In genomic region chr1:40507973-40508372, GRCh38 we compare ENCODE assay signal across 8 cellular contexts. TPM values are rescaled to one million over a fixed set of nuclear protein-coding genes. Genes with fewer than 3 reads are reported as not detected.
DNase-seq lines count a peak whose midpoint lies in the region; ATAC-seq and TF ChIP-seq lines count a peak whose summit lies in the region.

No MANE protein-coding gene starts in this region.

- intact Hi-C loops in transverse colon (cut with DNase I; ENCODE audit: low total_unique reads) = no loop called here

- peak overlapping the region; percentile 78 for H3K4me3 Mint-ChIP-seq in activated naive CD4-positive, alpha-beta T cell treated with anti-CD3 and anti-CD28 coated beads, Interleukin-2, amount 10 ng/mL, durations not matched to agents 7 days and 5 days
- H3K4me3 Mint-ChIP-seq in brain = peak overlapping the region; percentile 82 to 92 (median 84)
- peak overlapping the region; percentile 90 for H3K4me3 Mint-ChIP-seq in memory B cell

- H3K27me3 ChIP-seq in transverse colon = no peaks in the 10 kb centered on the region

- peak overlapping the region; percentile 62 to 85 (median 70) for H3K4me3 ChIP-seq in transverse colon

- H3K4me1 Mint-ChIP-seq in activated naive CD4-positive, alpha-beta T cell treated with anti-CD3 and anti-CD28 coated beads, Interleukin-2, amount 10 ng/mL, durations not matched to agents 7 days and 5 days = peaks cover 21% of the 10 kb centered on the region
- H3K4me1 Mint-ChIP-seq in brain (peaks cover 15% of the 10 kb centered on the region), memory B cell (peaks cover 10% of the 10 kb centered on the region)

- TF ChIP-seq CTCF in brain (conservative IDR thresholded peaks at IDR 0.05) (no peak), transverse colon (IDR thresholded peaks at IDR 0.05) (no peak)

- no peaks in the 10 kb centered on the region for H3K27me3 Mint-ChIP-seq in activated naive CD4-positive, alpha-beta T cell treated with anti-CD3 and anti-CD28 coated beads, Interleukin-2, amount 10 ng/mL, durations not matched to agents 7 days and 5 days
- H3K27me3 Mint-ChIP-seq in brain (peaks cover 15% of the 10 kb centered on the region), memory B cell (no peaks in the 10 kb centered on the region)

- no peak for DNase-seq in activated naive CD4-positive, alpha-beta T cell treated with anti-CD3 and anti-CD28 coated beads, Interleukin-2, amount 10 ng/mL, durations not matched to agents 7 days and 5 days
- no peak for DNase-seq in activated naive CD4-positive, alpha-beta T cell treated with anti-CD3 and anti-CD28 coated beads, Interleukin-2, amount 50 U/mL, for 16 hours
- no peak for DNase-seq in memory B cell (ENCODE audit: low spot score in 2 of 2)
- DNase-seq in transverse colon = no peak
- no peak for DNase-seq in NCI-H187 treated with DMSO at 0.1 percent for 48 hours (lab: John Stamatoyannopoulos, UW)
- no peak for DNase-seq in NCI-H748 treated with DMSO at 0.1 percent for 48 hours (lab: John Stamatoyannopoulos, UW)
- no peak for DNase-seq in CD1c-positive myeloid dendritic cell (ENCODE audit: extremely low spot score)

- H3K36me3 Mint-ChIP-seq in activated naive CD4-positive, alpha-beta T cell treated with anti-CD3 and anti-CD28 coated beads, Interleukin-2, amount 10 ng/mL, durations not matched to agents 7 days and 5 days = peaks cover 51% of the 10 kb centered on the region
- H3K36me3 Mint-ChIP-seq in brain (peaks cover 88% of the 10 kb centered on the region), memory B cell (peaks cover 24% of the 10 kb centered on the region)

- in situ Hi-C loops in transverse colon (cut with MboI; ENCODE audit: low pct_ligation_motif_present in 1 of 4, low pct_unique_long_range_greater_than_20kb in 1 of 4, low sequenced_read_pairs in 3 of 4) = no loop called here

- CTCF ChIA-PET in activated naive CD4-positive, alpha-beta T cell treated with anti-CD3 and anti-CD28 coated beads, Interleukin-2, amount 10 ng/mL, durations not matched to agents 7 days and 5 days (lab: Charles Lee) = interaction anchor here (1.6 to 1.8 kb wide), 2 partner anchors 9 to 24 kb away, joined by 4 to 9 read pairs; partner anchors contain the start of gene ZNF684

- H3K9me3 Mint-ChIP-seq in activated naive CD4-positive, alpha-beta T cell treated with anti-CD3 and anti-CD28 coated beads, Interleukin-2, amount 10 ng/mL, durations not matched to agents 7 days and 5 days = peaks cover 51% of the 10 kb centered on the region
- H3K9me3 Mint-ChIP-seq in brain (peaks cover 48 to 73% (median 64%) of the 10 kb centered on the region in 5 experiments), memory B cell (peaks cover 15% of the 10 kb centered on the region)

- peaks cover 0 to 17% (median 10%) of the 10 kb centered on the region in 4 donors for H3K4me1 ChIP-seq in transverse colon

- H3K9me3 ChIP-seq in transverse colon = peaks cover 2 to 22% of the 10 kb centered on the region in 2 donors

- ATAC-seq in memory B cell (ENCODE audit: low read depth) = no peak

- no peaks in the 10 kb centered on the region for H3K36me3 ChIP-seq in transverse colon

- no peak for TF ChIP-seq POLR2A in transverse colon (IDR thresholded peaks at IDR 0.05)

- TF ChIP-seq EP300 in transverse colon (IDR thresholded peaks at IDR 0.05; ENCODE audit: low read depth) = no peak

- H3K27ac ChIP-seq in transverse colon = peak overlapping the region; percentile 74 to 86 (median 82)

- peak overlapping the region; percentile 87 for H3K27ac Mint-ChIP-seq in activated naive CD4-positive, alpha-beta T cell treated with anti-CD3 and anti-CD28 coated beads, Interleukin-2, amount 10 ng/mL, durations not matched to agents 7 days and 5 days
- H3K27ac Mint-ChIP-seq in brain (peak overlapping the region; percentile 5 to 86 (median 68)), memory B cell (peak overlapping the region; percentile 40)

- WGBS in transverse colon (ENCODE audit: low coverage in 1 of 2), 2 donors = 63 to 67% methylated on average over 6 of the region's 6 CpGs

RNA-seq across cellular contexts. Expression of gene EXO5, which starts 0.6 kb away (rescaled TPM):
- polyA plus RNA-seq in brain (ENCODE audit: insufficient read depth, low read depth, low replicate concordance) = 9.6 TPM
- 10 to 100 TPM in 1 of 4 donors, 1 to 10 TPM in 2, under 1 TPM in 1; 0.40 to 16.8 (median 6.5) TPM for total RNA-seq in transverse colon

RNA-seq across cellular contexts. Expression of gene ZNF684, which starts 23.5 kb away (rescaled TPM):
- polyA plus RNA-seq in brain (ENCODE audit: insufficient read depth, low read depth, low replicate concordance) = 0.59 TPM
- total RNA-seq in transverse colon = 1 to 10 TPM in 3 of 4 donors, not detected in 1; 5.4 to 7.1 (median 6.7) TPM

RNA-seq across cellular contexts. Expression of gene ZFP69, which starts 30.9 kb away (rescaled TPM):
- polyA plus RNA-seq in brain (ENCODE audit: insufficient read depth, low read depth, low replicate concordance) = 1.1 TPM
- total RNA-seq in transverse colon = 10 to 100 TPM in 1 of 4 donors, 1 to 10 TPM in 2, not detected in 1; 2.2 to 64.7 (median 2.7) TPM

RNA-seq across cellular contexts. Expression of gene ZFP69B, which starts 57.7 kb away (rescaled TPM):
- 7.4 TPM for polyA plus RNA-seq in brain (ENCODE audit: insufficient read depth, low read depth, low replicate concordance)
- total RNA-seq in transverse colon = 1 to 10 TPM in 1 of 4 donors, under 1 TPM in 1, not detected in 2; 0.68 to 1.9 TPM
